In genomic region chr7:116577320-116577871, GRCh38 we compare ENCODE assay signal across 9 cellular contexts. TPM values are rescaled to one million over a fixed set of nuclear protein-coding genes. Genes with fewer than 3 reads are reported as not detected.
A peak's percentile ranks its signal among the peaks of the same experiment; 100 is the strongest.
DNase-seq lines count a peak whose midpoint lies in the region; ATAC-seq, FAIRE-seq and TF ChIP-seq lines count a peak whose summit lies in the region.
"Had no signal": no experiment of that assay in that cellular context is flagged by ENCODE, and none has a peak within 500 bp of the region (broad histone marks: within the 10 kb centered on the region; RNA-seq: fewer than 3 reads in every experiment).

No MANE protein-coding gene starts in this region.

- H3K27me3 Mint-ChIP-seq in astrocyte (ENCODE audit: low read depth, unreplicated experiment) (no peaks in the 10 kb centered on the region), glutamatergic neuron (ENCODE audit: unreplicated experiment) (peaks cover 1% of the 10 kb centered on the region)

- H3K27ac Mint-ChIP-seq in astrocyte (ENCODE audit: unreplicated experiment), result peak overlapping the region; percentile 84
- no peak overlapping the region for H3K27ac Mint-ChIP-seq in glutamatergic neuron (ENCODE audit: unreplicated experiment)

- no peak for FAIRE-seq in astrocyte (lab: Jason Lieb, UNC)

- H3K4me1 ChIP-seq in astrocyte (ENCODE audit: insufficient read depth, low read length) (peaks cover 40% of the 10 kb centered on the region), aorta (ENCODE audit: control insufficient read depth in 1 of 2, insufficient read depth in 2 of 2, low read length in 2 of 2) (peaks cover 5 to 9% of the 10 kb centered on the region in 2 donors), psoas muscle (peaks cover 14% of the 10 kb centered on the region)

- peak overlapping the region; percentile 94 for H3K27ac ChIP-seq in astrocyte (ENCODE audit: low read depth, low read length)
- H3K27ac ChIP-seq in aorta (ENCODE audit: low read depth in 1 of 2, low read length in 2 of 2), result peak overlapping the region; percentile 29 to 83
- H3K27ac ChIP-seq in psoas muscle, result no peak overlapping the region

- H3K27me3 ChIP-seq in astrocyte (ENCODE audit: insufficient read depth, low read length) (no peaks in the 10 kb centered on the region), aorta (ENCODE audit: control insufficient read depth in 1 of 2, insufficient read depth in 2 of 2, low read length in 1 of 2) (no peaks in the 10 kb centered on the region), psoas muscle (ENCODE audit: insufficient read depth in 3 of 3, low read length in 2 of 3) (no peaks in the 10 kb centered on the region)

- no peaks in the 10 kb centered on the region for H3K79me2 ChIP-seq in astrocyte (ENCODE audit: insufficient read depth, low read length)

- intact Hi-C loops in aorta (cut with DNase I) (loop anchor here in 1 of 2 donors (10.0 kb wide), 1 partner anchor 133 kb away; no protein-coding TSS in a partner anchor), psoas muscle (cut with DNase I) (no loop called here)

- H2AFZ ChIP-seq in astrocyte (ENCODE audit: low read depth, low read length), result no peak overlapping the region

- no peaks in the 10 kb centered on the region for H3K9me3 ChIP-seq in astrocyte (ENCODE audit: insufficient read depth, low read depth, low read length)
- H3K9me3 ChIP-seq in aorta (ENCODE audit: control insufficient read depth, low read length), result no peaks in the 10 kb centered on the region
- H3K9me3 ChIP-seq in psoas muscle, result no peaks in the 10 kb centered on the region

- WGBS in aorta, 2 donors, result 21 to 41% methylated on average over 6 of the region's 6 CpGs
- WGBS in psoas muscle, 3 donors, result 47 to 63% (median 53%) methylated on average over 6 of the region's 6 CpGs

- H3K9me3 Mint-ChIP-seq in astrocyte (ENCODE audit: unreplicated experiment), result peaks cover 5% of the 10 kb centered on the region
- H3K9me3 Mint-ChIP-seq in glutamatergic neuron (ENCODE audit: unreplicated experiment), result no peaks in the 10 kb centered on the region

- peak overlapping the region; percentile 75 for H3K9ac ChIP-seq in astrocyte (ENCODE audit: low read length)

- H4K20me1 ChIP-seq in astrocyte (ENCODE audit: insufficient read depth, low read length), result no peaks in the 10 kb centered on the region

- no peaks in the 10 kb centered on the region for H3K36me3 ChIP-seq in astrocyte (ENCODE audit: insufficient read depth, low read length)
- no peaks in the 10 kb centered on the region for H3K36me3 ChIP-seq in aorta (ENCODE audit: control insufficient read depth in 1 of 2, insufficient read depth in 2 of 2, low read length in 1 of 2)
- no peaks in the 10 kb centered on the region for H3K36me3 ChIP-seq in psoas muscle (ENCODE audit: insufficient read depth in 1 of 2, low read depth in 1 of 2)

- H3K4me3 Mint-ChIP-seq in astrocyte (ENCODE audit: unreplicated experiment) (no peak overlapping the region), glutamatergic neuron (ENCODE audit: unreplicated experiment) (no peak overlapping the region)

- H3K4me1 Mint-ChIP-seq in astrocyte (ENCODE audit: low read depth, unreplicated experiment), result peaks cover 41% of the 10 kb centered on the region
- no peaks in the 10 kb centered on the region for H3K4me1 Mint-ChIP-seq in glutamatergic neuron (ENCODE audit: low read depth, unreplicated experiment)

- TF ChIP-seq CTCF in astrocyte (IDR thresholded peaks at IDR 0.05; ENCODE audit: insufficient read depth, low read depth, low read length) (no peak), psoas muscle (IDR thresholded peaks at IDR 0.05) (no peak), glutamatergic neuron (IDR thresholded peaks at IDR 0.05; ENCODE audit: partially characterized antibody, unreplicated experiment) (no peak)

- peak; percentile 75 for ATAC-seq in HG02973 (IDR thresholded peaks at IDR 0.05; ENCODE audit: unreplicated experiment)
- no peak for ATAC-seq in aorta (ENCODE audit: low FRiP score)
- no peak for ATAC-seq in psoas muscle

- H3K36me3 Mint-ChIP-seq in astrocyte (ENCODE audit: low read depth, unreplicated experiment) (no peaks in the 10 kb centered on the region), glutamatergic neuron (ENCODE audit: unreplicated experiment) (no peaks in the 10 kb centered on the region)

- peak; percentile 10 for DNase-seq in stimulated activated CD4-positive, alpha-beta T cell treated with anti-CD3 and anti-CD28 coated beads, Interleukin-1b, Interleukin-23, amount 100 ng/mL, for 48 hours
- no peak for DNase-seq in stimulated activated CD4-positive, alpha-beta T cell treated with anti-CD3 and anti-CD28 coated beads, Interleukin-2, amount 100 ng/mL, for 24 hours
- DNase-seq in astrocyte (ENCODE audit: low read depth) (peak; percentile 19), aorta (no peak), psoas muscle (no peak), NCI-H2081 treated with DMSO at 0.1 percent for 48 hours (lab: John Stamatoyannopoulos, UW) (no peak), glutamatergic neuron (no peak)
- DNase-seq: NCI-H1105 treated with DMSO at 0.1 percent for 48 hours had no signal

- peak overlapping the region; percentile 21 for H3K4me3 ChIP-seq in astrocyte (ENCODE audit: insufficient read depth, low read depth, low read length)
- H3K4me3 ChIP-seq in aorta (ENCODE audit: low read length in 2 of 2), result no peak overlapping the region
- H3K4me3 ChIP-seq in psoas muscle, result no peak overlapping the region

- H3K4me2 ChIP-seq in astrocyte (ENCODE audit: low read length), result peak overlapping the region; percentile 77

RNA-seq across cellular contexts. Expression of gene CAV1, which starts 52.6 kb away (rescaled TPM):
- total RNA-seq in astrocyte, result 384 and 472 TPM in 2 replicates
- 100 to 1,000 TPM; 229 to 230 TPM for total RNA-seq in aorta
- 100 to 1,000 TPM; 133 to 229 TPM for polyA plus RNA-seq in aorta
- total RNA-seq in psoas muscle, result 100 to 1,000 TPM in 1 of 4 donors, 10 to 100 TPM in 3; 59.0 to 120 (median 66.7) TPM
- polyA plus RNA-seq in psoas muscle, result 10 to 100 TPM; 57.6 to 70.1 (median 69.0) TPM
- 0.78 TPM for total RNA-seq in glutamatergic neuron (ENCODE audit: unreplicated experiment)

Comparison
In these comparisons a context has a peak if more than half of its experiments do, and no peak if none do; other contexts are left out.
1. DNase-seq: peak in stimulated activated CD4-positive, alpha-beta T cell treated with anti-CD3 and anti-CD28 coated beads, Interleukin-1b, Interleukin-23, amount 100 ng/mL, for 48 hours (single experiment) and astrocyte (single experiment); none in stimulated activated CD4-positive, alpha-beta T cell treated with anti-CD3 and anti-CD28 coated beads, Interleukin-2, amount 100 ng/mL, for 24 hours (0 of 2), aorta (0 of 2), psoas muscle (0 of 2), NCI-H2081 treated with DMSO at 0.1 percent for 48 hours (single experiment) and glutamatergic neuron (single experiment).
2. RNA of gene CAV1, which starts 52.6 kb away (total RNA-seq): 384 to 472 TPM in astrocyte, 229 to 230 TPM in aorta and 59.0 to 120 TPM in psoas muscle; 0.78 TPM in glutamatergic neuron (single experiment); every median in the first group is over 10 times any median in the second.